23 cellular contexts compared by ENCODE assay signal in genomic region chrX:27446423-27446822, GRCh38. TPM values are rescaled to one million over a fixed set of nuclear protein-coding genes. Genes with fewer than 3 reads are reported as not detected.
DNase-seq lines count a peak whose midpoint lies in the region; ATAC-seq and TF ChIP-seq lines count a peak whose summit lies in the region.
"Had no signal": no experiment of that assay in that cellular context is flagged by ENCODE, and none has a peak within 500 bp of the region (broad histone marks: within the 10 kb centered on the region; RNA-seq: fewer than 3 reads in every experiment).

No MANE protein-coding gene starts in this region.

- H3K4me3 ChIP-seq in breast epithelium: no peak overlapping the region
- H3K4me3 ChIP-seq: BLaER1, GM12878, GM23338 had no signal

- H3K9me3 Mint-ChIP-seq in MCF 10A (ENCODE audit: unreplicated experiment): peaks cover 15% of the 10 kb centered on the region

- TF ChIP-seq CTCF in MCF 10A (IDR thresholded peaks at IDR 0.05; ENCODE audit: unreplicated experiment): no peak
- TF ChIP-seq CTCF in breast epithelium (IDR thresholded peaks at IDR 0.05): no peak

- H3K27ac ChIP-seq in breast epithelium: no peak overlapping the region
- H3K27ac ChIP-seq: 22Rv1, BLaER1, C4-2B had no signal

- BruUV-seq in MCF 10A (replicated peaks; lab: Mats Ljungman, UMichigan): no TSS peak

- no peak overlapping the region for H3K4me3 Mint-ChIP-seq in MCF 10A (ENCODE audit: unreplicated experiment)
- H3K4me3 Mint-ChIP-seq: B cell; CD4-positive, CD25-positive, alpha-beta regulatory T cell; CD8-positive, alpha-beta T cell; GM23338; H9 had no signal

- intact Hi-C loops in MCF 10A (cut with micrococcal nuclease): no loop called here
- intact Hi-C loops in breast epithelium (cut with DNase I; ENCODE audit: low total_unique reads): no loop called here

- H3K36me3 Mint-ChIP-seq in MCF 10A (ENCODE audit: insufficient read depth, unreplicated experiment): peaks cover 6% of the 10 kb centered on the region
- H3K36me3 Mint-ChIP-seq: CD4-positive, CD25-positive, alpha-beta regulatory T cell; CD8-positive, alpha-beta T cell had no signal

- no peak for ATAC-seq in HG03159 (IDR thresholded peaks at IDR 0.05; ENCODE audit: unreplicated experiment)
- ATAC-seq: CD8-positive, alpha-beta T cell; GM12878; GM23338; HCT116 had no signal

- CTCF ChIA-PET in MCF 10A (lab: Yijun Ruan, JAX): no interaction called here

- in situ Hi-C loops in KBM-7 (cut with MboI; ENCODE audit: low pct_unique_long_range_greater_than_20kb, low sequenced_read_pairs): no loop called here

- no peaks in the 10 kb centered on the region for H3K9me3 ChIP-seq in breast epithelium
- H3K9me3 ChIP-seq: Caco-2 had no signal

- H3K4me1 ChIP-seq in breast epithelium: no peaks in the 10 kb centered on the region
- H3K4me1 ChIP-seq: BLaER1, Caco-2 had no signal

- no peaks in the 10 kb centered on the region for H3K36me3 ChIP-seq in breast epithelium
- H3K36me3 ChIP-seq: BLaER1 had no signal

- TF ChIP-seq POLR2A in breast epithelium (IDR thresholded peaks at IDR 0.05): no peak

- peak; percentile 4 for DNase-seq in MCF 10A (ENCODE audit: unreplicated experiment)
- DNase-seq in breast epithelium (ENCODE audit: low spot score in 2 of 2): no peak
- DNase-seq in MV-4-11 (lab: John Stamatoyannopoulos, UW): peak; percentile 71
- DNase-seq in glomerular visceral epithelial cell (ENCODE audit: extremely low spot score): peak; percentile 11
- DNase-seq in left kidney (ENCODE audit: low read depth, low spot score): peak; percentile 1
- DNase-seq in SKM-1 (lab: John Stamatoyannopoulos, UW; ENCODE audit: unreplicated experiment): no peak
- no peak for DNase-seq in KBM-7
- DNase-seq: Caco-2; CD8-positive, alpha-beta T cell; DMS 273 treated with DMSO at 0.1 percent for 48 hours; DMS79; EL; GDM1; H9 had no signal

- POLR2A ChIA-PET in MCF 10A (lab: Yijun Ruan, JAX): interaction anchor here (0.6 kb wide), 1 partner anchor 33 kb away, joined by 3 read pairs; no protein-coding TSS in a partner anchor

- H3K27me3 Mint-ChIP-seq in MCF 10A (ENCODE audit: insufficient read depth, unreplicated experiment): no peaks in the 10 kb centered on the region
- H3K27me3 Mint-ChIP-seq: B cell; CD4-positive, CD25-positive, alpha-beta regulatory T cell had no signal

- H3K27me3 ChIP-seq in breast epithelium: no peaks in the 10 kb centered on the region

- H3K27ac Mint-ChIP-seq in MCF 10A (ENCODE audit: low read depth, unreplicated experiment): no peak overlapping the region
- H3K27ac Mint-ChIP-seq: B cell; CD4-positive, CD25-positive, alpha-beta regulatory T cell; CD8-positive, alpha-beta T cell; GM23338; H9 had no signal

- H3K4me1 Mint-ChIP-seq in MCF 10A (ENCODE audit: insufficient read depth, unreplicated experiment): no peaks in the 10 kb centered on the region
- H3K4me1 Mint-ChIP-seq: B cell, GM23338, H9 had no signal

RNA-seq across cellular contexts. Expression of gene PPP4R3C, which starts 16.7 kb away (rescaled TPM):
- total RNA-seq in MCF 10A (2022): not detected in 2 replicates
- not detected for total RNA-seq in breast epithelium
- total RNA-seq: B cell; Caco-2; CD4-positive, CD25-positive, alpha-beta regulatory T cell; CD8-positive, alpha-beta T cell; GM12878; GM23338; H9 had no signal

Comparison
In these comparisons a context has a peak if more than half of its experiments do, and no peak if none do; other contexts are left out.
1. DNase-seq: peak in MCF 10A (single experiment), MV-4-11 (single experiment), glomerular visceral epithelial cell (single experiment) and left kidney (single experiment); none in breast epithelium (0 of 2), SKM-1 (single experiment) and KBM-7 (single experiment).